Comparison of ENCODE assay signal across 21 cellular contexts in genomic region chr2:28617502-28618184, GRCh38.
DNase-seq lines count a peak whose midpoint lies in the region; ATAC-seq, FAIRE-seq and TF ChIP-seq lines count a peak whose summit lies in the region.
"Had no signal": no experiment of that assay in that cellular context is flagged by ENCODE, and none has a peak within 500 bp of the region (broad histone marks: within the 10 kb centered on the region; RNA-seq: fewer than 3 reads in every experiment).

No MANE protein-coding gene starts in this region.

- ATAC-seq in activated CD4-positive, alpha-beta T cell treated with anti-CD3 and anti-CD28 coated beads for 36 hours: no peak
- no peak for ATAC-seq in K562
- ATAC-seq in naive thymus-derived CD4-positive, alpha-beta T cell: no peak
- ATAC-seq: activated CD4-positive, CD25-positive, alpha-beta regulatory T cell treated with anti-CD3 and anti-CD28 coated beads, Interleukin-2, amount 50 U/mL, for 24 hours had no signal

- no peaks in the 10 kb centered on the region for H3K27me3 Mint-ChIP-seq in activated CD4-positive, alpha-beta T cell treated with anti-CD3 and anti-CD28 coated beads, Interleukin-2, amount 10 ng/mL, durations not matched to agents 24 days and 14 days
- no peaks in the 10 kb centered on the region for H3K27me3 Mint-ChIP-seq in activated CD4-positive, alpha-beta T cell treated with anti-CD3 and anti-CD28 coated beads for 36 hours
- no peaks in the 10 kb centered on the region for H3K27me3 Mint-ChIP-seq in naive thymus-derived CD4-positive, alpha-beta T cell
- H3K27me3 Mint-ChIP-seq: activated naive CD8-positive, alpha-beta T cell treated with anti-CD3 and anti-CD28 coated beads, Interleukin-2, amount 10 ng/mL, durations not matched to agents 7 days and 5 days; type B pancreatic cell had no signal

- no peak overlapping the region for H3K4me2 ChIP-seq in K562 (ENCODE audit: insufficient read depth, low read length)

- peak; percentile 70 for DNase-seq in activated CD4-positive, alpha-beta T cell treated with anti-CD3 and anti-CD28 coated beads, Interleukin-2, amount 10 ng/mL, durations not matched to agents 24 days and 14 days
- DNase-seq in activated CD4-positive, alpha-beta T cell treated with anti-CD3 and anti-CD28 coated beads for 36 hours: no peak
- peak; percentile 61 for DNase-seq in NCI-H226
- peak in 1 of 4 experiments; percentile 19 for DNase-seq in K562 (ENCODE audit: extremely low read depth in 1 of 4, low spot score in 3 of 4)
- no peak for DNase-seq in naive thymus-derived CD4-positive, alpha-beta T cell
- DNase-seq in COR-L47 (lab: John Stamatoyannopoulos, UW): no peak
- DNase-seq in ecto neural progenitor cell (ENCODE audit: low spot score): no peak
- DNase-seq in NCI-H526 (lab: John Stamatoyannopoulos, UW): no peak
- DNase-seq: activated naive CD8-positive, alpha-beta T cell treated with anti-CD3 and anti-CD28 coated beads, Interleukin-2, amount 10 ng/mL, durations not matched to agents 7 days and 5 days; DMS79; effector CD8-positive, alpha-beta T cell; midbrain; NCI-H1105; stimulated activated naive B cell treated with anti-CD40 and anti-IgM and Interleukin-4, amounts not matched to agents 10 μg/mL and 1 μg/mL and 100 μg/mL, for 72 hours; SW 1271 had no signal

- no peak overlapping the region for H2AFZ ChIP-seq in K562 (ENCODE audit: low read depth, low read length)

- in situ Hi-C loops in K562 (cut with MboI): no loop called here

- H3K9me3 ChIP-seq in K562 (replicated peaks; ENCODE audit: control insufficient read depth, insufficient read depth, low read depth, low read length): no peaks in the 10 kb centered on the region
- H3K9me3 ChIP-seq in naive thymus-derived CD4-positive, alpha-beta T cell (ENCODE audit: control insufficient read depth in 2 of 3, low read length in 3 of 3): no peaks in the 10 kb centered on the region

- 27% methylated on average over 3 of the region's 3 CpGs for WGBS in K562 (ENCODE audit: insufficient coverage, low coverage, missing lambda C conversion rate)

- H3K4me3 Mint-ChIP-seq in activated CD4-positive, alpha-beta T cell treated with anti-CD3 and anti-CD28 coated beads, Interleukin-2, amount 10 ng/mL, durations not matched to agents 24 days and 14 days: peak overlapping the region; percentile 20
- no peak overlapping the region for H3K4me3 Mint-ChIP-seq in activated CD4-positive, alpha-beta T cell treated with anti-CD3 and anti-CD28 coated beads for 36 hours
- H3K4me3 Mint-ChIP-seq in naive thymus-derived CD4-positive, alpha-beta T cell: peak overlapping the region in 9 of 10 donors; percentile 13 to 61 (median 48)
- H3K4me3 Mint-ChIP-seq: activated naive CD8-positive, alpha-beta T cell treated with anti-CD3 and anti-CD28 coated beads, Interleukin-2, amount 10 ng/mL, durations not matched to agents 7 days and 5 days; stimulated activated naive B cell treated with anti-CD40 and anti-IgM and Interleukin-4, amounts not matched to agents 10 μg/mL and 1 μg/mL and 100 μg/mL, for 72 hours had no signal

- peaks cover 6 to 14% of the 10 kb centered on the region in 2 experiments; a peak in 4 of 5 replicates for H3K4me1 ChIP-seq in K562 (replicated peaks in 1 of 2; ENCODE audit: control insufficient read depth in 2 of 2, insufficient read depth in 2 of 2, low read length in 2 of 2)
- peaks cover 34 to 96% of the 10 kb centered on the region in 2 donors for H3K4me1 ChIP-seq in naive thymus-derived CD4-positive, alpha-beta T cell (ENCODE audit: control insufficient read depth in 2 of 2, insufficient read depth in 2 of 2, low read length in 2 of 2)

- no peak overlapping the region for H3K27ac ChIP-seq in K562 (ENCODE audit: extremely low read depth, low read depth, low read length)
- peak overlapping the region; percentile 58 for H3K27ac ChIP-seq in naive thymus-derived CD4-positive, alpha-beta T cell (ENCODE audit: low read depth, low read length)
- H3K27ac ChIP-seq: C4-2B, cardiac muscle cell had no signal

- TF ChIP-seq POLR2A in K562 (conservative IDR thresholded peaks at IDR 0.05): no peak

- peak overlapping the region; percentile 43 for H3K27ac Mint-ChIP-seq in activated CD4-positive, alpha-beta T cell treated with anti-CD3 and anti-CD28 coated beads, Interleukin-2, amount 10 ng/mL, durations not matched to agents 24 days and 14 days
- H3K27ac Mint-ChIP-seq in activated CD4-positive, alpha-beta T cell treated with anti-CD3 and anti-CD28 coated beads for 36 hours: no peak overlapping the region
- H3K27ac Mint-ChIP-seq in naive thymus-derived CD4-positive, alpha-beta T cell: peak overlapping the region in 5 of 9 donors; percentile 73 to 100 (median 100)
- H3K27ac Mint-ChIP-seq: activated naive CD8-positive, alpha-beta T cell treated with anti-CD3 and anti-CD28 coated beads, Interleukin-2, amount 10 ng/mL, durations not matched to agents 7 days and 5 days; stimulated activated naive B cell treated with anti-CD40 and anti-IgM and Interleukin-4, amounts not matched to agents 10 μg/mL and 1 μg/mL and 100 μg/mL, for 72 hours had no signal

- no peak overlapping the region for H3K4me3 ChIP-seq in K562
- H3K4me3 ChIP-seq in naive thymus-derived CD4-positive, alpha-beta T cell (ENCODE audit: low read length): no peak overlapping the region
- H3K4me3 ChIP-seq: cardiac muscle cell had no signal

- BruUV-seq in K562 (replicated peaks; lab: Mats Ljungman, UMichigan): no TSS peak

- intact Hi-C loops in activated CD4-positive, alpha-beta T cell treated with anti-CD3 and anti-CD28 coated beads, Interleukin-2, amount 10 ng/mL, durations not matched to agents 24 days and 14 days (cut with micrococcal nuclease): no loop called here
- intact Hi-C loops in activated CD4-positive, alpha-beta T cell treated with anti-CD3 and anti-CD28 coated beads for 36 hours (cut with DNase I, micrococcal nuclease): no loop called here
- intact Hi-C loops in K562 (cut with micrococcal nuclease): no loop called here
- intact Hi-C loops in naive thymus-derived CD4-positive, alpha-beta T cell (cut with micrococcal nuclease): no loop called here

- 0 out of 4 replicates have a peak overlapping the region, but pooled peaks of 1 of the 2 experiments have one; percentile 20 for H3K9ac ChIP-seq in K562 (ENCODE audit: insufficient read depth in 1 of 2, low read depth in 2 of 2, low read length in 2 of 2)

- peaks cover 2 to 33% of the 10 kb centered on the region in 2 experiments; a peak in 3 of 5 replicates for H3K27me3 ChIP-seq in K562 (ENCODE audit: control insufficient read depth in 2 of 2, insufficient read depth in 2 of 2, low read length in 2 of 2)
- no peaks in the 10 kb centered on the region for H3K27me3 ChIP-seq in naive thymus-derived CD4-positive, alpha-beta T cell (ENCODE audit: control insufficient read depth in 2 of 2, insufficient read depth in 2 of 2, low read length in 2 of 2)
- H3K27me3 ChIP-seq: cardiac muscle cell had no signal

- peaks cover 4% of the 10 kb centered on the region for H3K9me3 Mint-ChIP-seq in activated CD4-positive, alpha-beta T cell treated with anti-CD3 and anti-CD28 coated beads, Interleukin-2, amount 10 ng/mL, durations not matched to agents 24 days and 14 days
- H3K9me3 Mint-ChIP-seq in activated CD4-positive, alpha-beta T cell treated with anti-CD3 and anti-CD28 coated beads for 36 hours (ENCODE audit: low read depth): no peaks in the 10 kb centered on the region
- H3K9me3 Mint-ChIP-seq in naive thymus-derived CD4-positive, alpha-beta T cell: peaks cover 0 to 7% (median 0%) of the 10 kb centered on the region in 11 donors
- H3K9me3 Mint-ChIP-seq: activated naive CD8-positive, alpha-beta T cell treated with anti-CD3 and anti-CD28 coated beads, Interleukin-2, amount 10 ng/mL, durations not matched to agents 7 days and 5 days; stimulated activated naive B cell treated with anti-CD40 and anti-IgM and Interleukin-4, amounts not matched to agents 10 μg/mL and 1 μg/mL and 100 μg/mL, for 72 hours; type B pancreatic cell had no signal

- H4K20me1 ChIP-seq in K562 (replicated peaks; ENCODE audit: control insufficient read depth, insufficient read depth, low read length): peaks cover 3% of the 10 kb centered on the region; the same call in 1 of the 2 replicates

- no peak for TF ChIP-seq CTCF in K562 (IDR thresholded peaks at IDR 0.05 in 2 of 3, conservative IDR thresholded peaks at IDR 0.05 in 1 of 3; ENCODE audit: insufficient read depth in 2 of 3, low read depth in 1 of 3, low read length in 3 of 3)

- POLR2A ChIA-PET in activated CD4-positive, alpha-beta T cell treated with anti-CD3 and anti-CD28 coated beads for 36 hours (lab: Charles Lee): interaction anchor here (0.7 kb wide), 1 partner anchor 652 kb away, joined by 3 read pairs; no protein-coding TSS in a partner anchor
- POLR2A ChIA-PET in K562 (lab: Yijun Ruan, JAX): interaction anchor here (0.8 kb wide), 1 partner anchor 22 kb away, joined by 3 read pairs; no protein-coding TSS in a partner anchor
- POLR2A ChIA-PET in naive thymus-derived CD4-positive, alpha-beta T cell (lab: Charles Lee): interaction anchor here (0.8 to 3.5 kb wide), 8 partner anchors 8 to 134 kb away, joined by 3 to 34 read pairs (median 4); partner anchors contain the start of gene PPP1CB

- no peak for TF ChIP-seq EP300 in K562 (IDR thresholded peaks at IDR 0.05; ENCODE audit: low read length)

- no peaks in the 10 kb centered on the region for H3K79me2 ChIP-seq in K562 (ENCODE audit: control insufficient read depth, insufficient read depth, low read length)

- H3K36me3 ChIP-seq in K562 (ENCODE audit: control insufficient read depth, insufficient read depth, low read length): no peaks in the 10 kb centered on the region
- no peaks in the 10 kb centered on the region for H3K36me3 ChIP-seq in naive thymus-derived CD4-positive, alpha-beta T cell (ENCODE audit: control insufficient read depth in 2 of 3, insufficient read depth in 3 of 3, low read length in 3 of 3)
- H3K36me3 ChIP-seq: cardiac muscle cell had no signal

- H3K9me1 ChIP-seq in K562 (ENCODE audit: control insufficient read depth, insufficient read depth, low read length): no peaks in the 10 kb centered on the region

- H3K4me1 Mint-ChIP-seq in activated CD4-positive, alpha-beta T cell treated with anti-CD3 and anti-CD28 coated beads, Interleukin-2, amount 10 ng/mL, durations not matched to agents 24 days and 14 days: peaks cover 57% of the 10 kb centered on the region
- peaks cover 61% of the 10 kb centered on the region for H3K4me1 Mint-ChIP-seq in activated CD4-positive, alpha-beta T cell treated with anti-CD3 and anti-CD28 coated beads for 36 hours
- peaks cover 0 to 64% (median 40%) of the 10 kb centered on the region in 7 donors for H3K4me1 Mint-ChIP-seq in naive thymus-derived CD4-positive, alpha-beta T cell

- no peaks in the 10 kb centered on the region for H3K36me3 Mint-ChIP-seq in activated CD4-positive, alpha-beta T cell treated with anti-CD3 and anti-CD28 coated beads, Interleukin-2, amount 10 ng/mL, durations not matched to agents 24 days and 14 days (ENCODE audit: low read depth)
- no peaks in the 10 kb centered on the region for H3K36me3 Mint-ChIP-seq in activated CD4-positive, alpha-beta T cell treated with anti-CD3 and anti-CD28 coated beads for 36 hours (ENCODE audit: low read depth)
- no peaks in the 10 kb centered on the region for H3K36me3 Mint-ChIP-seq in naive thymus-derived CD4-positive, alpha-beta T cell
- H3K36me3 Mint-ChIP-seq: activated naive CD8-positive, alpha-beta T cell treated with anti-CD3 and anti-CD28 coated beads, Interleukin-2, amount 10 ng/mL, durations not matched to agents 7 days and 5 days; stimulated activated naive B cell treated with anti-CD40 and anti-IgM and Interleukin-4, amounts not matched to agents 10 μg/mL and 1 μg/mL and 100 μg/mL, for 72 hours; type B pancreatic cell had no signal

- FAIRE-seq in K562 (lab: Jason Lieb, UNC): no peak
- FAIRE-seq: A204.1, H54 had no signal

- CTCF ChIA-PET in activated CD4-positive, alpha-beta T cell treated with anti-CD3 and anti-CD28 coated beads for 36 hours (lab: Charles Lee): interaction anchor here (0.6 to 1.9 kb wide), 5 partner anchors 8 to 24 kb away, joined by 3 to 9 read pairs (median 3); no protein-coding TSS in a partner anchor
- CTCF ChIA-PET in K562 (lab: Yijun Ruan, JAX; ENCODE audit: low intra/inter-chr PET ratio): no interaction called here
- CTCF ChIA-PET in naive thymus-derived CD4-positive, alpha-beta T cell (lab: Charles Lee): interaction anchor here (1.1 to 3.6 kb wide), 2 partner anchors 23 to 51 kb away, joined by 3 to 54 read pairs; no protein-coding TSS in a partner anchor

- no peak for TF ChIP-seq RAD21 in K562 (CRISPR knock-in tag; conservative IDR thresholded peaks at IDR 0.05 in 1 of 2, IDR thresholded peaks at IDR 0.05 in 1 of 2)

Comparison
In these comparisons a context has a peak if more than half of its experiments do, and no peak if none do; other contexts are left out.
1. DNase-seq: peak in activated CD4-positive, alpha-beta T cell treated with anti-CD3 and anti-CD28 coated beads, Interleukin-2, amount 10 ng/mL, durations not matched to agents 24 days and 14 days (single experiment) and NCI-H226 (single experiment); none in activated CD4-positive, alpha-beta T cell treated with anti-CD3 and anti-CD28 coated beads for 36 hours (single experiment), naive thymus-derived CD4-positive, alpha-beta T cell (0 of 9), COR-L47 (single experiment), ecto neural progenitor cell (single experiment) and NCI-H526 (0 of 2).